In genomic region chr6:149122850-149123821, GRCh38 we compare ENCODE assay signal across 12 cellular contexts.
"Had no signal": no experiment of that assay in that cellular context is flagged by ENCODE, and none has a peak within 500 bp of the region (broad histone marks: within the 10 kb centered on the region; RNA-seq: fewer than 3 reads in every experiment).

No MANE protein-coding gene starts in this region.

- H3K9me3 Mint-ChIP-seq: activated B cell treated with CpG ODN at 0.5 μM for 24 hours had no signal

- H3K36me3 Mint-ChIP-seq: neural progenitor cell had no signal

- H3K27me3 ChIP-seq: esophagus squamous epithelium, neural progenitor cell, ovary, SJSA1, stomach had no signal

- H3K9me3 ChIP-seq: esophagus squamous epithelium, ovary, SJSA1, stomach, thoracic aorta had no signal

- H3K36me3 ChIP-seq: esophagus squamous epithelium, neural progenitor cell, ovary, SJSA1, stomach, thoracic aorta had no signal

- H3K27me3 Mint-ChIP-seq: activated B cell treated with CpG ODN at 0.5 μM for 24 hours had no signal

- H3K4me3 Mint-ChIP-seq: activated B cell treated with CpG ODN at 0.5 μM for 24 hours, neural progenitor cell had no signal

- H3K4me1 ChIP-seq: esophagus squamous epithelium, neural progenitor cell had no signal

- H3K4me1 Mint-ChIP-seq: neural progenitor cell had no signal

- DNase-seq: activated B cell treated with CpG ODN at 0.5 μM for 24 hours; activated T-cell treated with anti-CD3 and anti-CD28 coated beads, Interleukin-2, amount 50 U/mL, for 48 hours; esophagus squamous epithelium; foreskin fibroblast; glutamatergic neuron; ovary; stimulated activated CD4-positive, alpha-beta T cell treated with anti-CD3 and anti-CD28 coated beads, Interleukin-4, amount 100 ng/mL, for 1 hour; stimulated activated CD8-positive, alpha-beta memory T cell treated with anti-CD3 and anti-CD28 coated beads, Interleukin-4, amount 100 ng/mL, for 48 hours; stomach had no signal

- H3K4me3 ChIP-seq: esophagus squamous epithelium, neural progenitor cell, ovary, SJSA1, stomach, thoracic aorta had no signal

- H3K27ac ChIP-seq: esophagus squamous epithelium, neural progenitor cell, ovary, SJSA1, stomach, thoracic aorta had no signal

- H3K27ac Mint-ChIP-seq: activated B cell treated with CpG ODN at 0.5 μM for 24 hours, neural progenitor cell had no signal
